ENCODE assay signal across 9 cellular contexts in genomic region chr2:10935953-10936942, GRCh38. TPM values are rescaled to one million over a fixed set of nuclear protein-coding genes. Genes with fewer than 3 reads are reported as not detected.
DNase-seq lines count a peak whose midpoint lies in the region; ATAC-seq and TF ChIP-seq lines count a peak whose summit lies in the region.
"Had no signal": no experiment of that assay in that cellular context is flagged by ENCODE, and none has a peak within 500 bp of the region (broad histone marks: within the 10 kb centered on the region; RNA-seq: fewer than 3 reads in every experiment).

No MANE protein-coding gene starts in this region.

- ATAC-seq in lung (ENCODE audit: insufficient read depth, low FRiP score) (peak; percentile 53), GM19455 (IDR thresholded peaks at IDR 0.05; ENCODE audit: unreplicated experiment) (no peak), HG03342 (IDR thresholded peaks at IDR 0.05; ENCODE audit: unreplicated experiment) (no peak), HG03521 (IDR thresholded peaks at IDR 0.05; ENCODE audit: unreplicated experiment) (no peak)

- H3K27ac ChIP-seq in lung (ENCODE audit: low read depth in 1 of 2, low read length in 1 of 2): no peak overlapping the region
- H3K27ac ChIP-seq in ovary: no peak overlapping the region

- H3K36me3 ChIP-seq in lung (ENCODE audit: control insufficient read depth in 2 of 2, insufficient read depth in 2 of 2, low read length in 2 of 2): no peaks in the 10 kb centered on the region
- no peaks in the 10 kb centered on the region for H3K36me3 ChIP-seq in ovary

- DNase-seq in DMS153 treated with DMSO at 0.1 percent for 48 hours (lab: John Stamatoyannopoulos, UW; ENCODE audit: unreplicated experiment): peak; percentile 45
- DNase-seq in LNCaP clone FGC (ENCODE audit: low read depth): peak; percentile 7
- peak; percentile 82 for DNase-seq in brain pericyte (ENCODE audit: low read depth, low spot score)
- DNase-seq in lung (ENCODE audit: low spot score): no peak
- no peak for DNase-seq in ovary
- DNase-seq: MV-4-11 had no signal

- H3K4me3 ChIP-seq in LNCaP clone FGC (ENCODE audit: low read depth, low read length) (no peak overlapping the region), lung (no peak overlapping the region), ovary (no peak overlapping the region)

- WGBS in lung, 2 donors: 71 to 82% methylated on average over 17 of the region's 17 CpGs
- WGBS in ovary, 3 donors: 60 to 68% (median 62%) methylated on average over 17 of the region's 17 CpGs

- H3K9me3 ChIP-seq in lung (ENCODE audit: control insufficient read depth in 2 of 2, insufficient read depth in 1 of 2, low read length in 1 of 2) (peaks cover 2 to 3% of the 10 kb centered on the region in 2 donors), ovary (no peaks in the 10 kb centered on the region)

- TF ChIP-seq POLR2A in ovary (IDR thresholded peaks at IDR 0.05): no peak

- intact Hi-C loops in ovary (cut with DNase I): no loop called here

- TF ChIP-seq EP300 in ovary (IDR thresholded peaks at IDR 0.05): no peak

- H3K4me1 ChIP-seq in lung (ENCODE audit: control insufficient read depth in 2 of 2, insufficient read depth in 2 of 2, low read length in 2 of 2) (peaks cover 0 to 2% of the 10 kb centered on the region in 2 donors), ovary (ENCODE audit: insufficient read depth) (no peaks in the 10 kb centered on the region)

- no peaks in the 10 kb centered on the region for H3K27me3 ChIP-seq in lung (ENCODE audit: control insufficient read depth, insufficient read depth)
- no peaks in the 10 kb centered on the region for H3K27me3 ChIP-seq in ovary

- no peak for TF ChIP-seq CTCF in LNCaP clone FGC (IDR thresholded peaks at IDR 0.05; ENCODE audit: control insufficient read depth, extremely low read depth, insufficient read depth)
- TF ChIP-seq CTCF in lung (IDR thresholded peaks at IDR 0.05; ENCODE audit: control extremely low read depth, extremely low read depth): no peak
- no peak for TF ChIP-seq CTCF in ovary (IDR thresholded peaks at IDR 0.05)

RNA-seq across cellular contexts. Expression of gene KCNF1, which starts 24.5 kb away (rescaled TPM):
- total RNA-seq in lung (under 1 TPM; 0.34 to 0.83 TPM), ovary (under 1 TPM in 3 of 7 donors, not detected in 4; 0.11 to 0.30 (median 0.15) TPM)
- polyA plus RNA-seq in lung (under 1 TPM; 0.06 to 0.18 TPM), ovary (under 1 TPM in 1 of 2 donors, not detected in 1; 0.13 TPM)

Comparison
In these comparisons a context has a peak if more than half of its experiments do, and no peak if none do; other contexts are left out.
1. DNase-seq: peak in DMS153 treated with DMSO at 0.1 percent for 48 hours (single experiment), LNCaP clone FGC (single experiment) and brain pericyte (single experiment); none in lung (single experiment) and ovary (0 of 5).